In the genomic region with DNA sequence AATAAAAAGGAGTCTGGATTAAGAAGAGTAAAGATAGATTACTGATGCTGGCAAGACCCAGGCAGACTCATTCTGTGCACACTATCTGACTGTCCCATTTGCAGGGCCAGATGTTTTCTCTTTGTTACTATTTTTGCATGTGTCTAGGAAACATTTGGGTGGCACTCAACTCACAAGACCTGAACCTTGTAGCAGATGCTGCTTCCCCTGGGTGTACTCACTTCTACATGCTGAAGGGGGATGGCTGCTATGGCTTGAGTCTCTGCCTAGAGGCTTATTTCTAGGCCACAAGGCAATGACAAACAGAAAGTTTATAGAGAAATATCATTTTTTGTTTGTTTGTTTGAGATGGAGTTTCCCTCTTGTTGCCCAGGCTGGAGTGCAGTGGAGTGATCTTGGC, we compare ENCODE assay signal across 27 cellular contexts.
DNase-seq lines count a peak whose midpoint lies in the region; ATAC-seq, FAIRE-seq and TF ChIP-seq lines count a peak whose summit lies in the region.
"Had no signal": no experiment of that assay in that cellular context is flagged by ENCODE, and none has a peak within 500 bp of the region (broad histone marks: within the 10 kb centered on the region; RNA-seq: fewer than 3 reads in every experiment).

No MANE protein-coding gene starts in this region.

- no peak for TF ChIP-seq POLR2A in GM12878 (IDR thresholded peaks at IDR 0.05; ENCODE audit: low read depth, low read length)

- H3K79me2 ChIP-seq in Karpas-422 (ENCODE audit: low read length), result no peaks in the 10 kb centered on the region
- no peaks in the 10 kb centered on the region for H3K79me2 ChIP-seq in GM12878 (ENCODE audit: control insufficient read depth, insufficient read depth, low read length)

- H3K4me1 ChIP-seq in Karpas-422 (ENCODE audit: low read length), result peaks cover 17% of the 10 kb centered on the region
- H3K4me1 ChIP-seq in GM12878 (ENCODE audit: control insufficient read depth, insufficient read depth, low read length), result no peaks in the 10 kb centered on the region; the same call in 1 of the 2 replicates
- H3K4me1 ChIP-seq: SJSA1 had no signal

- RAD21 ChIA-PET in GM12878 (lab: Charles Lee; ENCODE audit: unreplicated experiment), result interaction anchor here (0.7 to 1.5 kb wide), 4 partner anchors 8 to 19 kb away, joined by 3 to 5 read pairs (median 4); no protein-coding TSS in a partner anchor

- BruUV-seq in GM12878 (replicated peaks; lab: Mats Ljungman, UMichigan), result no TSS peak

- no peak for FAIRE-seq in GM12878 (lab: Jason Lieb, UNC)
- FAIRE-seq: GM12892, HTR-8/SVneo, K562 had no signal

- SMC1A ChIA-PET in GM12878 (lab: Charles Lee; ENCODE audit: uncharacterized antibody, unreplicated experiment), result no interaction called here

- no peak for TF ChIP-seq EP300 in GM12878 (IDR thresholded peaks at IDR 0.05; ENCODE audit: borderline replicate concordance in 1 of 2, control insufficient read depth in 1 of 2, low read depth in 2 of 2, low read length in 2 of 2)

- in situ Hi-C loops in GM12878 (cut with MboI), result no loop called here

- no peaks in the 10 kb centered on the region; the same call in 1 of the 2 replicates for H3K27me3 ChIP-seq in Karpas-422 (ENCODE audit: low read length)
- H3K27me3 ChIP-seq in GM12878 (replicated peaks in 1 of 2; ENCODE audit: control insufficient read depth in 2 of 2, insufficient read depth in 2 of 2, low read length in 1 of 2), result no peaks in the 10 kb centered on the region
- H3K27me3 ChIP-seq: MG63 had no signal

- H3K27ac ChIP-seq in Karpas-422 (ENCODE audit: low read length) (no peak overlapping the region), GM12878 (ENCODE audit: control insufficient read depth, insufficient read depth) (no peak overlapping the region; the same call in 1 of the 2 replicates)
- H3K27ac ChIP-seq: PC-9, SJSA1 had no signal

- no peak for TF ChIP-seq CTCF in GM12878 (IDR thresholded peaks at IDR 0.05 in 2 of 3, conservative IDR thresholded peaks at IDR 0.05 in 1 of 3; ENCODE audit: control insufficient read depth in 2 of 3, extremely low read depth in 1 of 3, insufficient read depth in 1 of 3, low read depth in 3 of 3, low read length in 3 of 3)

- H3K36me3 ChIP-seq in Karpas-422 (ENCODE audit: insufficient read depth, low read length), result no peaks in the 10 kb centered on the region
- H3K36me3 ChIP-seq in GM12878 (ENCODE audit: control insufficient read depth in 2 of 2, insufficient read depth in 2 of 2, low read length in 1 of 2), result no peaks in the 10 kb centered on the region
- H3K36me3 ChIP-seq: MG63, SJSA1 had no signal

- H3K9ac ChIP-seq in Karpas-422 (ENCODE audit: low read length) (no peak overlapping the region), GM12878 (ENCODE audit: control insufficient read depth, insufficient read depth, low read length) (no peak overlapping the region)

- POLR2A ChIA-PET in GM12878 (lab: Charles Lee), result interaction anchor here (0.6 kb wide), 2 partner anchors 8 to 19 kb away, joined by 3 read pairs; no protein-coding TSS in a partner anchor

- no peaks in the 10 kb centered on the region for H3K9me3 ChIP-seq in Karpas-422 (ENCODE audit: low read length)
- H3K9me3 ChIP-seq in GM12878 (replicated peaks; ENCODE audit: control insufficient read depth, insufficient read depth, low read length), result no peaks in the 10 kb centered on the region
- H3K9me3 ChIP-seq: MG63, SJSA1 had no signal

- CTCF ChIA-PET in GM12878 (lab: Yijun Ruan, JAX), result interaction anchor here (0.5 to 1.8 kb wide), 2 partner anchors 13 to 18 kb away, joined by 4 to 5 read pairs; no protein-coding TSS in a partner anchor

- peak overlapping the region; percentile 17 for H3K4me2 ChIP-seq in Karpas-422 (ENCODE audit: low read depth, low read length, poor library complexity, severe bottlenecking)
- 0 out of 2 replicates have a peak overlapping the region, but pooled peaks have one; percentile 0 for H3K4me2 ChIP-seq in GM12878 (ENCODE audit: control insufficient read depth, insufficient read depth)
- H3K4me2 ChIP-seq: PC-9 had no signal

- intact Hi-C loops in GM12878 (cut with micrococcal nuclease; ENCODE audit: unreplicated experiment), result no loop called here

- peak; percentile 41 for ATAC-seq in GM21786 (IDR thresholded peaks at IDR 0.05; ENCODE audit: unreplicated experiment)
- ATAC-seq in GM12878, result peak; percentile 67
- no peak for ATAC-seq in GM21737 (IDR thresholded peaks at IDR 0.05; ENCODE audit: unreplicated experiment)
- ATAC-seq: K562, Right ventricle myocardium inferior had no signal

- TF ChIP-seq RAD21 in GM12878 (IDR thresholded peaks at IDR 0.05; ENCODE audit: insufficient read depth, low read depth, low read length), result no peak

- H3K4me3 ChIP-seq in Karpas-422 (ENCODE audit: low read length), result no peak overlapping the region
- H3K4me3 ChIP-seq in GM12878, result no peak overlapping the region
- H3K4me3 ChIP-seq: K562, MG63, PC-9, SJSA1 had no signal

- H4K20me1 ChIP-seq in Karpas-422 (ENCODE audit: insufficient read depth, low read depth, low read length) (no peaks in the 10 kb centered on the region), GM12878 (ENCODE audit: control insufficient read depth, insufficient read depth) (no peaks in the 10 kb centered on the region)

- H2AFZ ChIP-seq in Karpas-422 (ENCODE audit: low read length) (no peak overlapping the region), GM12878 (ENCODE audit: control insufficient read depth, low read depth, low read length) (no peak overlapping the region)
- H2AFZ ChIP-seq: PC-9 had no signal

- no peak for DNase-seq in Karpas-422
- no peak for DNase-seq in GM12878 (ENCODE audit: low read depth, low spot score)
- no peak for DNase-seq in NCI-H1694 (lab: John Stamatoyannopoulos, UW)
- no peak for DNase-seq in ureter (ENCODE audit: low spot score)
- DNase-seq in NCI-H2029 (lab: John Stamatoyannopoulos, UW), result no peak
- DNase-seq: CD8-positive, alpha-beta memory T cell; DMS 273 treated with DMSO at 0.1 percent for 48 hours; DMS79; GF-D8; GOT3; HCEC 1CT; MG63; NCI-H1417 treated with DMSO at 0.1 percent for 48 hours; NCI-H1930; NCI-H446; NCI-H524 treated with DMSO at 0.1 percent for 48 hours; NCI-H774; NK-92 treated with Interleukin-12 subunit alpha and Interleukin-12 subunit beta, amount 100 ng/mL, for 24 hours; PC-9; T-helper 2 cell had no signal

- no peaks in the 10 kb centered on the region for H3K9me2 ChIP-seq in Karpas-422 (replicated peaks; ENCODE audit: insufficient read depth, low read length)

TF ChIP-seq in GM12878, 131 proteins besides CTCF, POLR2A, EP300 and RAD21:
- no peak for TF ChIP-seq SIN3A (IDR thresholded peaks at IDR 0.05; ENCODE audit: low read depth, low read length)
